ENCODE assay signal across 1 cellular context in the genomic region with DNA sequence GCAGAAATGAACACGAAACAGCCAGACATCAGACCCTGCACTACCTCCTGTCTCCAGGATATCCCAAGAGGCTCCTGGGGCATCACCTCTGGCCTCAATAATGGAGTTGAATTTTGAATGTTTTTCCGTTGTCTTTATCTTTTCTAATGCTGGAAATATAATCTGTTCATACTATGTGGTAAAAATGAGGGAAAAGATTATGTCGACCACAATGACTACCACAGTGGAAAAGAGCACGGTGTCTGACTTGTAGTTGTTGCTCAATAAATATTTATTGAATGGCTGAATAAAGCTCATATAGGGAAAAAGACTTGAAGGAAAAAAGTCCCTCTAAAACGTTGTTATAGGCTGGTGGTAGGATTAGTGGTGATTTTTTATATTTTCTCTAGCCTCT.
TF ChIP-seq lines count a peak whose summit lies in the region.

No MANE protein-coding gene starts in this region.

TF ChIP-seq in H1, 55 proteins besides CTCF, POLR2A, EP300 and RAD21 (continued from another document):
- TF ChIP-seq GABPA (IDR thresholded peaks at IDR 0.05; ENCODE audit: borderline replicate concordance, insufficient read depth, low read length) = no peak
- TF ChIP-seq, protein P1, sequence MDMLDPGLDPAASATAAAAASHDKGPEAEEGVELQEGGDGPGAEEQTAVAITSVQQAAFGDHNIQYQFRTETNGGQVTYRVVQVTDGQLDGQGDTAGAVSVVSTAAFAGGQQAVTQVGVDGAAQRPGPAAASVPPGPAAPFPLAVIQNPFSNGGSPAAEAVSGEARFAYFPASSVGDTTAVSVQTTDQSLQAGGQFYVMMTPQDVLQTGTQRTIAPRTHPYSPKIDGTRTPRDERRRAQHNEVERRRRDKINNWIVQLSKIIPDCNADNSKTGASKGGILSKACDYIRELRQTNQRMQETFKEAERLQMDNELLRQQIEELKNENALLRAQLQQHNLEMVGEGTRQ (IDR thresholded peaks at IDR 0.05; ENCODE audit: low read length) = no peak
- TF ChIP-seq EGR1 (IDR thresholded peaks at IDR 0.05; ENCODE audit: borderline replicate concordance, low read depth, low read length) = no peak
- TF ChIP-seq SIN3A (conservative IDR thresholded peaks at IDR 0.05 in 1 of 2, IDR thresholded peaks at IDR 0.05 in 1 of 2; ENCODE audit: low read depth in 1 of 2, low read length in 2 of 2) = no peak
- no peak for TF ChIP-seq KDM4A (IDR thresholded peaks at IDR 0.05; ENCODE audit: low read depth, low read length, severe bottlenecking)
- no peak for TF ChIP-seq BCL11A (IDR thresholded peaks at IDR 0.05; ENCODE audit: low read depth in 2 of 2, low read length in 2 of 2)
- no peak for TF ChIP-seq YY1 (IDR thresholded peaks at IDR 0.05; ENCODE audit: low read depth, low read length)
